8 cellular contexts compared by ENCODE assay signal in genomic region chr13:98480915-98481510, GRCh38.
DNase-seq lines count a peak whose midpoint lies in the region; ATAC-seq lines count a peak whose summit lies in the region.

No MANE protein-coding gene starts in this region.

- POLR2A ChIA-PET in naive thymus-derived CD8-positive, alpha-beta T cell (lab: Charles Lee), result no interaction called here

- H3K4me1 Mint-ChIP-seq in activated T-cell treated with anti-CD3 and anti-CD28 coated beads, Interleukin-2, amount 50 U/mL, for 24 hours (ENCODE audit: low read depth), result peaks cover 94% of the 10 kb centered on the region
- H3K4me1 Mint-ChIP-seq in naive thymus-derived CD8-positive, alpha-beta T cell, result peaks cover 43 to 84% (median 83%) of the 10 kb centered on the region in 4 donors

- no peak overlapping the region for H3K4me2 ChIP-seq in trophoblast cell (ENCODE audit: low read length)

- no peak overlapping the region for H2BK12ac ChIP-seq in trophoblast cell (ENCODE audit: low read length)

- no peak overlapping the region for H2BK120ac ChIP-seq in trophoblast cell (ENCODE audit: insufficient read depth, low read length, poor library complexity)

- H4K8ac ChIP-seq in trophoblast cell (ENCODE audit: low read depth, low read length), result no peak overlapping the region

- no peak overlapping the region for H4K91ac ChIP-seq in trophoblast cell (ENCODE audit: low read depth, low read length)

- H3K4me1 ChIP-seq in trophoblast cell (ENCODE audit: control insufficient read depth in 1 of 2, insufficient read depth in 2 of 2, low read length in 2 of 2), result peaks cover 50 to 51% of the 10 kb centered on the region in 2 experiments

- DNase-seq in activated T-cell treated with anti-CD3 and anti-CD28 coated beads, Interleukin-2, amount 50 U/mL, for 24 hours, result peak; percentile 62
- no peak for DNase-seq in naive thymus-derived CD8-positive, alpha-beta T cell
- DNase-seq in trophoblast cell (no peak), left lobe of liver (ENCODE audit: low spot score) (no peak), GM19238 (ENCODE audit: insufficient read length, low spot score) (no peak), inferior parietal cortex (ENCODE audit: extremely low spot score) (no peak)

- no peak overlapping the region for H3K18ac ChIP-seq in trophoblast cell (ENCODE audit: low read length)

- no CpG with 5 or more reads among the region's 11 CpGs for WGBS in trophoblast cell (ENCODE audit: extremely low coverage, insufficient coverage, insufficient read length)

- no peak overlapping the region for H4K12ac ChIP-seq in trophoblast cell (ENCODE audit: low read depth, low read length)

- H2AFZ ChIP-seq in trophoblast cell (ENCODE audit: insufficient read depth, low read length, poor library complexity), result no peak overlapping the region

- ATAC-seq in GM18867 (IDR thresholded peaks at IDR 0.05; ENCODE audit: unreplicated experiment), result peak; percentile 50
- peak; percentile 27 for ATAC-seq in HG03025 (IDR thresholded peaks at IDR 0.05; ENCODE audit: low FRiP score, unreplicated experiment)
- ATAC-seq in naive thymus-derived CD8-positive, alpha-beta T cell, result no peak
- no peak for ATAC-seq in left lobe of liver

- H2AK5ac ChIP-seq in trophoblast cell (ENCODE audit: low read length), result no peak overlapping the region

- no peaks in the 10 kb centered on the region for H3K27me3 Mint-ChIP-seq in activated T-cell treated with anti-CD3 and anti-CD28 coated beads, Interleukin-2, amount 50 U/mL, for 24 hours
- H3K27me3 Mint-ChIP-seq in naive thymus-derived CD8-positive, alpha-beta T cell, result no peaks in the 10 kb centered on the region

- no peak overlapping the region for H3K4me3 Mint-ChIP-seq in activated T-cell treated with anti-CD3 and anti-CD28 coated beads, Interleukin-2, amount 50 U/mL, for 24 hours
- H3K4me3 Mint-ChIP-seq in naive thymus-derived CD8-positive, alpha-beta T cell, result peak overlapping the region in 1 of 10 donors; percentile 17

- H3K27ac ChIP-seq in trophoblast cell (ENCODE audit: low read depth, low read length), result no peak overlapping the region

- no peak overlapping the region for H2BK5ac ChIP-seq in trophoblast cell (ENCODE audit: low read depth, low read length, poor library complexity)

- H3K9me3 Mint-ChIP-seq in activated T-cell treated with anti-CD3 and anti-CD28 coated beads, Interleukin-2, amount 50 U/mL, for 24 hours, result no peaks in the 10 kb centered on the region
- H3K9me3 Mint-ChIP-seq in naive thymus-derived CD8-positive, alpha-beta T cell, result no peaks in the 10 kb centered on the region

- no peak overlapping the region for H3K14ac ChIP-seq in trophoblast cell (ENCODE audit: low read length)

- H3K9me3 ChIP-seq in trophoblast cell (ENCODE audit: insufficient read depth, low read depth, low read length), result no peaks in the 10 kb centered on the region

- peaks cover 66% of the 10 kb centered on the region for H3K36me3 Mint-ChIP-seq in activated T-cell treated with anti-CD3 and anti-CD28 coated beads, Interleukin-2, amount 50 U/mL, for 24 hours (ENCODE audit: low read depth)
- H3K36me3 Mint-ChIP-seq in naive thymus-derived CD8-positive, alpha-beta T cell, result peaks cover 3 to 16% (median 5%) of the 10 kb centered on the region in 3 donors

- H3K27ac Mint-ChIP-seq in activated T-cell treated with anti-CD3 and anti-CD28 coated beads, Interleukin-2, amount 50 U/mL, for 24 hours, result peak overlapping the region; percentile 92
- peak overlapping the region in 8 of 10 donors; percentile 1 to 83 (median 58) for H3K27ac Mint-ChIP-seq in naive thymus-derived CD8-positive, alpha-beta T cell

- no peak overlapping the region for H3K23ac ChIP-seq in trophoblast cell (ENCODE audit: low read length)

- no peak overlapping the region for H3K4me3 ChIP-seq in trophoblast cell (ENCODE audit: low read depth, low read length)

- H3K9ac ChIP-seq in trophoblast cell (ENCODE audit: low read length), result no peak overlapping the region

- no peaks in the 10 kb centered on the region for H3K36me3 ChIP-seq in trophoblast cell (ENCODE audit: control insufficient read depth in 1 of 2, insufficient read depth in 2 of 2, low read length in 2 of 2)

- peaks cover 7% of the 10 kb centered on the region for H3K79me2 ChIP-seq in trophoblast cell (ENCODE audit: control insufficient read depth, insufficient read depth, low read length, poor library complexity)

- H3K79me1 ChIP-seq in trophoblast cell (ENCODE audit: low read length), result peaks cover 21% of the 10 kb centered on the region

- no peak overlapping the region for H3K4ac ChIP-seq in trophoblast cell (ENCODE audit: low read depth, low read length)

- no peaks in the 10 kb centered on the region for H3K27me3 ChIP-seq in trophoblast cell (ENCODE audit: insufficient read depth, low read length)

Comparison
In these comparisons a context has a peak if more than half of its experiments do, and no peak if none do; other contexts are left out.
1. ATAC-seq: peak in GM18867 (single experiment) and HG03025 (single experiment); none in naive thymus-derived CD8-positive, alpha-beta T cell (0 of 2) and left lobe of liver (single experiment).